In genomic region chr10:60818134-60818770, GRCh38 we compare ENCODE assay signal across 15 cellular contexts. TPM values are rescaled to one million over a fixed set of nuclear protein-coding genes. Genes with fewer than 3 reads are reported as not detected.
DNase-seq lines count a peak whose midpoint lies in the region; ATAC-seq, FAIRE-seq and TF ChIP-seq lines count a peak whose summit lies in the region.
"Had no signal": no experiment of that assay in that cellular context is flagged by ENCODE, and none has a peak within 500 bp of the region (broad histone marks: within the 10 kb centered on the region; RNA-seq: fewer than 3 reads in every experiment).

No MANE protein-coding gene starts in this region.

- peaks cover 37% of the 10 kb centered on the region for H3K4me1 Mint-ChIP-seq in brain

- no peaks in the 10 kb centered on the region for H3K9me3 ChIP-seq in right cardiac atrium (ENCODE audit: control insufficient read depth, low read length)
- H3K9me3 ChIP-seq in mesenchymal stem cell (ENCODE audit: control insufficient read depth, low read length): no peaks in the 10 kb centered on the region
- H3K9me3 ChIP-seq: adrenal gland had no signal

- no peak overlapping the region for H4K91ac ChIP-seq in mesenchymal stem cell (ENCODE audit: low read length)

- H3K4ac ChIP-seq in mesenchymal stem cell (ENCODE audit: low read depth in 1 of 2, low read length in 2 of 2): peak overlapping the region in 1 of 2 experiments; percentile 14

- H2AFZ ChIP-seq in mesenchymal stem cell (ENCODE audit: low read depth, low read length): no peak overlapping the region

- no peak overlapping the region for H3K23ac ChIP-seq in mesenchymal stem cell (ENCODE audit: low read length in 2 of 2)

- H3K4me1 ChIP-seq in right cardiac atrium (ENCODE audit: control insufficient read depth, insufficient read depth, low read length): peaks cover 2% of the 10 kb centered on the region
- peaks cover 3% of the 10 kb centered on the region for H3K4me1 ChIP-seq in mesenchymal stem cell (ENCODE audit: control insufficient read depth, insufficient read depth, low read depth, low read length)

- no peaks in the 10 kb centered on the region for H3K36me3 Mint-ChIP-seq in brain

- peaks cover 0 to 5% (median 0%) of the 10 kb centered on the region in 5 experiments for H3K9me3 Mint-ChIP-seq in brain

- H3K79me1 ChIP-seq in mesenchymal stem cell (replicated peaks; ENCODE audit: low read length, poor library complexity, severe bottlenecking): no peaks in the 10 kb centered on the region

- H3K27ac ChIP-seq in right cardiac atrium (ENCODE audit: low read length): no peak overlapping the region
- no peak overlapping the region for H3K27ac ChIP-seq in mesenchymal stem cell (ENCODE audit: low read length, poor library complexity, severe bottlenecking)

- H2BK12ac ChIP-seq in mesenchymal stem cell (ENCODE audit: low read length in 2 of 2): peak overlapping the region in 1 of 2 experiments; percentile 87

- TF ChIP-seq CTCF in brain (conservative IDR thresholded peaks at IDR 0.05): no peak

- H3K4me3 ChIP-seq in right cardiac atrium (ENCODE audit: low read length): no peak overlapping the region
- H3K4me3 ChIP-seq in mesenchymal stem cell (ENCODE audit: insufficient read depth in 1 of 2, low read depth in 1 of 2, low read length in 2 of 2): no peak overlapping the region
- H3K4me3 ChIP-seq: adrenal gland had no signal

- H3K27me3 ChIP-seq in right cardiac atrium (ENCODE audit: control insufficient read depth, insufficient read depth): no peaks in the 10 kb centered on the region
- no peaks in the 10 kb centered on the region for H3K27me3 ChIP-seq in mesenchymal stem cell (ENCODE audit: control insufficient read depth in 1 of 2, insufficient read depth in 1 of 2, low read length in 2 of 2)
- H3K27me3 ChIP-seq: adrenal gland had no signal

- H2BK120ac ChIP-seq in mesenchymal stem cell (ENCODE audit: low read depth, low read length): peak overlapping the region; percentile 73

- ATAC-seq in left ventricle myocardium superior (peak; percentile 26), right cardiac atrium (no peak), HG02938 (IDR thresholded peaks at IDR 0.05; ENCODE audit: unreplicated experiment) (no peak)

- FAIRE-seq in GM12891 (lab: Jason Lieb, UNC) (no peak), H54 (lab: Jason Lieb, UNC) (no peak)
- FAIRE-seq: keratinocyte had no signal

- TF ChIP-seq POLR2A in GM12891 (IDR thresholded peaks at IDR 0.05; ENCODE audit: low read depth, low read length): no peak
- no peak for TF ChIP-seq POLR2A in H54 (IDR thresholded peaks at IDR 0.05; ENCODE audit: low read depth, low read length)

- no peak overlapping the region for H2BK5ac ChIP-seq in mesenchymal stem cell (ENCODE audit: low read depth, low read length, poor library complexity, severe bottlenecking)

- no peaks in the 10 kb centered on the region for H3K36me3 ChIP-seq in mesenchymal stem cell (ENCODE audit: control insufficient read depth in 1 of 2, insufficient read depth in 2 of 2, low read depth in 1 of 2, low read length in 2 of 2)
- H3K36me3 ChIP-seq: adrenal gland had no signal

- H3K4me2 ChIP-seq in mesenchymal stem cell (ENCODE audit: low read length, poor library complexity, severe bottlenecking): no peak overlapping the region

- DNase-seq in left ventricle myocardium superior (no peak), right cardiac atrium (no peak), mesenchymal stem cell (peak; percentile 92), GM12891 (ENCODE audit: insufficient read length, low spot score) (no peak), H54 (ENCODE audit: insufficient read length, low spot score) (no peak), NCI-H1930 (lab: John Stamatoyannopoulos, UW) (no peak)
- DNase-seq: 8988T; activated CD4-positive, alpha-beta T cell treated with anti-CD3 and anti-CD28 coated beads for 4 hours; KG1; NCI-H524 treated with DMSO at 0.1 percent for 48 hours; stimulated activated CD4-positive, alpha-beta T cell treated with anti-CD3 and anti-CD28 coated beads, Interleukin-4, amount 100 ng/mL, for 1 hour had no signal

- H3K9ac ChIP-seq in mesenchymal stem cell (ENCODE audit: low read length): no peak overlapping the region

- 51% methylated on average over 3 of the region's 3 CpGs for WGBS in right cardiac atrium
- WGBS in mesenchymal stem cell: 38% methylated on average over 3 of the region's 3 CpGs

- H3K18ac ChIP-seq in mesenchymal stem cell (ENCODE audit: low read depth in 1 of 2, low read length in 2 of 2): peak overlapping the region; percentile 46 to 61

- H3K14ac ChIP-seq in mesenchymal stem cell (ENCODE audit: low read length in 2 of 2): no peak overlapping the region

- intact Hi-C loops in left ventricle myocardium superior (cut with micrococcal nuclease): loop anchor here (2.0 to 5.0 kb wide), 2 partner anchors 145 to 464 kb away; no protein-coding TSS in a partner anchor
- intact Hi-C loops in right cardiac atrium (cut with DNase I): loop anchor here in 3 of 4 donors (5.0 kb wide), 2 partner anchors 144 to 464 kb away; no protein-coding TSS in a partner anchor

- peak overlapping the region in 4 of 5 experiments; percentile 34 to 86 (median 71) for H3K27ac Mint-ChIP-seq in brain

- no peak overlapping the region for H2BK15ac ChIP-seq in mesenchymal stem cell (ENCODE audit: low read depth, poor library complexity, severe bottlenecking)

- H3K27me3 Mint-ChIP-seq in brain: peaks cover 3% of the 10 kb centered on the region

- H3K4me3 Mint-ChIP-seq in brain: peak overlapping the region in 3 of 5 experiments; percentile 46 to 69 (median 54)

- H4K8ac ChIP-seq in mesenchymal stem cell (ENCODE audit: low read length): no peak overlapping the region

- peak overlapping the region; percentile 13 for H2AK5ac ChIP-seq in mesenchymal stem cell (ENCODE audit: low read length, severe bottlenecking)

TF ChIP-seq in GM12891, 5 proteins besides CTCF, POLR2A, EP300 and RAD21:
- TF ChIP-seq POLR2AphosphoS5 (IDR thresholded peaks at IDR 0.05; ENCODE audit: low read depth, low read length): no peak
- no peak for TF ChIP-seq SPI1 (IDR thresholded peaks at IDR 0.05; ENCODE audit: low read depth, low read length)
- TF ChIP-seq POU2F2 (IDR thresholded peaks at IDR 0.05; ENCODE audit: low read depth, low read length): no peak
- TF ChIP-seq PAX5 (IDR thresholded peaks at IDR 0.05; ENCODE audit: insufficient read depth, low read length, severe bottlenecking): no peak
- TF ChIP-seq TAF1 (IDR thresholded peaks at IDR 0.05; ENCODE audit: low read depth, low read length): no peak

RNA-seq across cellular contexts. Expression of gene CDK1, which starts 40.0 kb away (rescaled TPM):
- total RNA-seq in left ventricle myocardium superior: 2.2 TPM
- total RNA-seq in right cardiac atrium: 1 to 10 TPM in 3 of 4 donors, under 1 TPM in 1; 0.58 to 4.6 (median 2.7) TPM
- polyA plus RNA-seq in right cardiac atrium: 1.5 TPM
- 30.6 TPM for polyA plus RNA-seq in brain (ENCODE audit: insufficient read depth, low read depth, low replicate concordance)
- 12.3 TPM for polyA plus RNA-seq in mesenchymal stem cell (2013, experiment 1 of 2)
- 13.6 TPM for polyA plus RNA-seq in mesenchymal stem cell (2013, experiment 2 of 2)
- polyA plus RNA-seq in GM12891 (2012; ENCODE audit: low read depth, missing spikeins): 54.0 TPM
